11 cellular contexts compared by ENCODE assay signal in the genomic region with DNA sequence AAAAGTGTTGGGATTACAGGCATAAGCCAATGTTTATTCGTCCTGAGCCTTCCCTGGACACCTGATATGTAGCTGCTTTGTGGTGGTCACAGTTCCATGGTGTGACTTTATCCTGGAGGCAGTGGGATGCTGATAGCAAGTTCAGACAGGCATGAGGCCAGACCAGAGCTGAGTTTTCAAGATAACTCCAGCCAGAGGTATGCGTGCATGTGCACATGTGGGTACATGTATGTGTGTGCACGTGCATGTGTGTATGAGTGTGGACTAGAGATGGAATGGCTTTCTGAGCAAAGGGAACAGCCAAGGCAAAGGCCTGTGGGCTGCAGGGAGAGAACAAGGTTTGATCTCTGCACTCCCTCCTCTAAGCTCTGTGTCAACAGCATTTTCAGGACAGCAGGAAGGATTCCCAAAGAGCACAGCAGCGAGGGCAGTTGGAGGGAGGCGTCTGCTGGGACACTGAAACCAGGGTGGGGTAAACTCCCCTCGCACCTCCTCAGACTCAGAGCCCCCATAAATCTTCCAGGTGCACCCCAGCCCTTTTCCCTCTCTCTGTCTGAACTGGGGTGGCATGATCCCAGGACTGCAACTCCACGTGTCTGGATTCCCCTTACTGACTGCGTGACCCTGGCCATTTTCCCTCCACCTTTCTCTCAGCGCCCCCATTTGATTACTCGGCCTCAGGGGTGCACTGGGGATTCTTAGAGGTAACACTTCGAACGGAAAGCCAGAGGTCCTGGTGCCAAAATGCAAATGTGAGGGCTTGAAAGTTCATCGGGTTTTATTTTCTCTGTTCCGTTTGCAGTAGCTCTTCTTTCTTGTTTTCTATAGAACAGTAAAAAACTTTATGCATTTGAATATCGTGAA. TPM values are rescaled to one million over a fixed set of nuclear protein-coding genes. Genes with fewer than 3 reads are reported as not detected.
DNase-seq lines count a peak whose midpoint lies in the region; ATAC-seq and TF ChIP-seq lines count a peak whose summit lies in the region.
"Had no signal": no experiment of that assay in that cellular context is flagged by ENCODE, and none has a peak within 500 bp of the region (broad histone marks: within the 10 kb centered on the region; RNA-seq: fewer than 3 reads in every experiment).

No MANE protein-coding gene starts in this region.

- peak overlapping the region; percentile 80 for H3K27ac Mint-ChIP-seq in activated T-helper 17 cell treated with anti-CD3 and anti-CD28 coated beads, Interleukin-2, amount 50 U/mL, for 72 hours
- H3K27ac Mint-ChIP-seq in natural killer cell: peak overlapping the region; percentile 72 to 92

- ATAC-seq in GM19023 (IDR thresholded peaks at IDR 0.05; ENCODE audit: unreplicated experiment) (peak; percentile 43), natural killer cell (no peak), HG03432 (IDR thresholded peaks at IDR 0.05; ENCODE audit: unreplicated experiment) (no peak)
- ATAC-seq in activated T-helper 17 cell treated with anti-CD3 and anti-CD28 coated beads, Interleukin-2, amount 50 U/mL, for 72 hours (replicated peaks): no peak
- ATAC-seq: HCT116 had no signal

- no peaks in the 10 kb centered on the region for H3K9me2 ChIP-seq in DOHH2 (replicated peaks; ENCODE audit: control insufficient read depth, low read length)

- H3K4me3 ChIP-seq in DOHH2 (ENCODE audit: low read length): 0 out of 2 replicates have a peak overlapping the region, but pooled peaks have one; percentile 16
- H3K4me3 ChIP-seq: esophagus squamous epithelium had no signal

- H3K79me2 ChIP-seq in DOHH2 (ENCODE audit: control insufficient read depth, low read length): no peaks in the 10 kb centered on the region

- H3K36me3 Mint-ChIP-seq in activated T-helper 17 cell treated with anti-CD3 and anti-CD28 coated beads, Interleukin-2, amount 50 U/mL, for 72 hours (ENCODE audit: low read depth): peaks cover 63% of the 10 kb centered on the region
- H3K36me3 Mint-ChIP-seq in natural killer cell: no peaks in the 10 kb centered on the region

- no peaks in the 10 kb centered on the region for H3K36me3 ChIP-seq in DOHH2 (ENCODE audit: control insufficient read depth, low read length)

- no peaks in the 10 kb centered on the region for H3K9me3 ChIP-seq in DOHH2 (ENCODE audit: control insufficient read depth, insufficient read depth, low read length)
- H3K9me3 ChIP-seq: esophagus squamous epithelium had no signal

- peaks cover 46% of the 10 kb centered on the region for H3K4me1 Mint-ChIP-seq in activated T-helper 17 cell treated with anti-CD3 and anti-CD28 coated beads, Interleukin-2, amount 50 U/mL, for 72 hours
- H3K4me1 Mint-ChIP-seq in natural killer cell: peaks cover 47 to 57% of the 10 kb centered on the region in 2 donors

- no peaks in the 10 kb centered on the region for H3K27me3 ChIP-seq in DOHH2 (ENCODE audit: control insufficient read depth, low read length)
- H3K27me3 ChIP-seq: esophagus squamous epithelium had no signal

- H3F3A ChIP-seq in DOHH2 (ENCODE audit: control insufficient read depth, insufficient read depth): peaks cover 13% of the 10 kb centered on the region; the same call in 1 of the 2 replicates

- H3K4me3 Mint-ChIP-seq in activated T-helper 17 cell treated with anti-CD3 and anti-CD28 coated beads, Interleukin-2, amount 50 U/mL, for 72 hours: peak overlapping the region; percentile 90
- H3K4me3 Mint-ChIP-seq in natural killer cell: no peak overlapping the region

- intact Hi-C loops in natural killer cell (cut with micrococcal nuclease): loop anchor here (5.0 kb wide), 1 partner anchor 38 kb away; no protein-coding TSS in a partner anchor

- DNase-seq in natural killer cell (no peak), NCI-H2029 treated with DMSO at 0.1 percent for 48 hours (lab: John Stamatoyannopoulos, UW) (no peak)
- no peak for DNase-seq in stimulated activated CD4-positive, alpha-beta T cell treated with anti-CD3 and anti-CD28 coated beads, Interleukin-4, amount 100 ng/mL, for 4 hours
- DNase-seq: esophagus squamous epithelium, NCI-H146, NCI-H524 had no signal

- no peak overlapping the region for H3K27ac ChIP-seq in DOHH2 (ENCODE audit: low read depth, low read length)
- H3K27ac ChIP-seq: esophagus squamous epithelium had no signal

- H3K4me2 ChIP-seq in DOHH2 (ENCODE audit: low read length): peak overlapping the region; percentile 35; the same call in 1 of the 2 replicates

- H3K9me3 Mint-ChIP-seq in activated T-helper 17 cell treated with anti-CD3 and anti-CD28 coated beads, Interleukin-2, amount 50 U/mL, for 72 hours: no peaks in the 10 kb centered on the region
- H3K9me3 Mint-ChIP-seq in natural killer cell: no peaks in the 10 kb centered on the region

- H3K27me3 Mint-ChIP-seq in activated T-helper 17 cell treated with anti-CD3 and anti-CD28 coated beads, Interleukin-2, amount 50 U/mL, for 72 hours: no peaks in the 10 kb centered on the region
- H3K27me3 Mint-ChIP-seq in natural killer cell (ENCODE audit: low read depth in 2 of 2): no peaks in the 10 kb centered on the region

- H3K4me1 ChIP-seq in DOHH2 (ENCODE audit: control insufficient read depth, low read length): peaks cover 51% of the 10 kb centered on the region

- no peak for TF ChIP-seq CTCF in DOHH2 (IDR thresholded peaks at IDR 0.05; ENCODE audit: low read depth, low read length, poor library complexity, severe bottlenecking)
- TF ChIP-seq CTCF in natural killer cell (IDR thresholded peaks at IDR 0.05): no peak

- no peaks in the 10 kb centered on the region for H4K20me1 ChIP-seq in DOHH2 (ENCODE audit: control insufficient read depth, insufficient read depth, low read depth, low read length)

RNA-seq across cellular contexts. Expression of a gene that starts 15.3 kb away (rescaled TPM):
- total RNA-seq in activated T-helper 17 cell treated with anti-CD3 and anti-CD28 coated beads, Interleukin-2, amount 50 U/mL, for 72 hours: 100 to 1,000 TPM; 182 to 219 TPM
- total RNA-seq in natural killer cell: 100 to 1,000 TPM; 320 to 563 (median 535) TPM

RNA-seq across cellular contexts. Expression of a gene that starts 42.9 kb away (rescaled TPM):
- total RNA-seq in activated T-helper 17 cell treated with anti-CD3 and anti-CD28 coated beads, Interleukin-2, amount 50 U/mL, for 72 hours: not detected
- total RNA-seq in natural killer cell: under 1 TPM in 1 of 3 donors, not detected in 2; 0.14 TPM
